16 cellular contexts compared by ENCODE assay signal in the genomic region with DNA sequence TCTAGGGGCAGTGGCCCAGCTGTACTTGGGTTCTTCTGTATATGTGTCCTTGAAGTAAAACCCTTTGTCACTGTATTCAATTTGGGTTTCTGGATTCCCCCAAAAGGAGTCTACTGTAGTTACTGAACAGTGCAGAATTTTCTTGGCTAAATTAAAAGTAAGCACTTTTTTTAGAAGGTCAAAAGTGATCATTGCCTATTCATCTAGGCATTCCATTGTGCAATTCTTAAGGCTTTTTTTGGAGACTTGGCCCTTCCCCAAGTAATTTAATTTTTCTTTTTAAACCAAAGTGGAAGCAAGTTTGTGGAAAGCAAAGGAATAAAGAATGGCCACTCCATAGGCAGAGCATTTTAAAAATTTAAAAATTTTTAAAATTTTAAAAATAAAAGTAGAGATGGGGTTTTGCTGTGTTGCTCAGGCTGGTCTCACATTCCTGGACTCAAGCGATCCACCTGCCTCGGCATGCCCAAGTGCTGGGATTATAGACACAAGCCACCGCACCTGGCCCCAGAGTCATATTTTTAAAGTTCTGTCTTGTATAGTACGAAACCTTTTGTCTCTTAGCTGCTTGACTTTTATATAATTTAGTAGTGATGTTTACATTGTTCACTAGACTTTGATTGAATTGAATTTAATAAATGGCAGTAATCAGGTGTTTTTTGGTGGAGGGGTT. TPM values are rescaled to one million over a fixed set of nuclear protein-coding genes. Genes with fewer than 3 reads are reported as not detected.
A peak's percentile ranks its signal among the peaks of the same experiment; 100 is the strongest.
DNase-seq lines count a peak whose midpoint lies in the region; ATAC-seq and TF ChIP-seq lines count a peak whose summit lies in the region.
"Had no signal": no experiment of that assay in that cellular context is flagged by ENCODE, and none has a peak within 500 bp of the region (broad histone marks: within the 10 kb centered on the region; RNA-seq: fewer than 3 reads in every experiment).

No MANE protein-coding gene starts in this region.

- intact Hi-C loops in gastrocnemius medialis (cut with DNase I; ENCODE audit: low total_unique reads) = no loop called here

- H3K27me3 ChIP-seq in gastrocnemius medialis = no peaks in the 10 kb centered on the region
- H3K27me3 ChIP-seq: heart right ventricle, testis had no signal

- peaks cover 65 to 67% of the 10 kb centered on the region in 2 donors for H3K4me1 ChIP-seq in gastrocnemius medialis

- TF ChIP-seq CTCF in brain (conservative IDR thresholded peaks at IDR 0.05) (no peak), fibroblast of pulmonary artery (IDR thresholded peaks at IDR 0.05; ENCODE audit: low read length, missing control alignments) (no peak), gastrocnemius medialis (IDR thresholded peaks at IDR 0.05 in 4 of 5, conservative IDR thresholded peaks at IDR 0.05 in 1 of 5) (no peak)

- H3K4me3 Mint-ChIP-seq in brain = peak overlapping the region in 1 of 5 experiments; percentile 67
- H3K4me3 Mint-ChIP-seq: T-helper 17 cell had no signal

- peaks cover 15% of the 10 kb centered on the region for H3K36me3 Mint-ChIP-seq in brain

- H3K4me1 Mint-ChIP-seq in brain = peaks cover 69% of the 10 kb centered on the region

- TF ChIP-seq POLR2A in gastrocnemius medialis (IDR thresholded peaks at IDR 0.05) = no peak

- in situ Hi-C loops in gastrocnemius medialis (cut with MboI; ENCODE audit: low sequenced_read_pairs in 4 of 4) = no loop called here

- H3K27ac ChIP-seq in gastrocnemius medialis = peak overlapping the region; percentile 5 to 59 (median 50)
- H3K27ac ChIP-seq: testis had no signal

- no peaks in the 10 kb centered on the region for H3K9me3 ChIP-seq in gastrocnemius medialis
- H3K9me3 ChIP-seq: heart right ventricle, testis had no signal

- ATAC-seq in gastrocnemius medialis = no peak
- no peak for ATAC-seq in GM18498 (IDR thresholded peaks at IDR 0.05; ENCODE audit: unreplicated experiment)
- ATAC-seq in GM19455 (IDR thresholded peaks at IDR 0.05; ENCODE audit: unreplicated experiment) = no peak
- ATAC-seq in HG03025 (IDR thresholded peaks at IDR 0.05; ENCODE audit: low FRiP score, unreplicated experiment) = no peak
- ATAC-seq: activated CD4-positive, CD25-positive, alpha-beta regulatory T cell treated with anti-CD3 and anti-CD28 coated beads, Interleukin-2, amount 50 U/mL, for 24 hours; T-helper 17 cell had no signal

- H3K4me3 ChIP-seq in fibroblast of pulmonary artery (replicated peaks; ENCODE audit: low read depth, low read length) (no peak overlapping the region), gastrocnemius medialis (peak overlapping the region in 1 of 4 donors; percentile 4)
- H3K4me3 ChIP-seq: heart right ventricle, testis had no signal

- no peaks in the 10 kb centered on the region for H3K27me3 Mint-ChIP-seq in brain

- H3K27ac Mint-ChIP-seq in brain = peak overlapping the region in 4 of 5 experiments; percentile 28 to 88 (median 79)
- H3K27ac Mint-ChIP-seq: T-helper 17 cell had no signal

- H3K36me3 ChIP-seq in gastrocnemius medialis = no peaks in the 10 kb centered on the region

- DNase-seq in EH (ENCODE audit: low read depth) (peak; percentile 25), fibroblast of pulmonary artery (ENCODE audit: low read depth) (peak; percentile 55), gastrocnemius medialis (no peak), NCI-H1930 (lab: John Stamatoyannopoulos, UW) (no peak)
- DNase-seq: effector memory CD4-positive, alpha-beta T cell; heart right ventricle; left cardiac atrium; NCI-H2029; posterior cingulate gyrus; T-helper 17 cell; testis had no signal

- no peaks in the 10 kb centered on the region for H3K9me3 Mint-ChIP-seq in brain

RNA-seq across cellular contexts. Expression of a gene that starts 31.2 kb away (rescaled TPM):
- 2.8 TPM for polyA plus RNA-seq in brain (ENCODE audit: insufficient read depth, low read depth, low replicate concordance)
- under 1 TPM; 0.05 to 0.49 (median 0.24) TPM for total RNA-seq in gastrocnemius medialis

Comparison
In these comparisons a context has a peak if more than half of its experiments do, and no peak if none do; other contexts are left out.
1. DNase-seq: peak in EH (single experiment) and fibroblast of pulmonary artery (single experiment); none in gastrocnemius medialis (0 of 2) and NCI-H1930 (0 of 2).